ENCODE assay signal across 22 cellular contexts in the genomic region with DNA sequence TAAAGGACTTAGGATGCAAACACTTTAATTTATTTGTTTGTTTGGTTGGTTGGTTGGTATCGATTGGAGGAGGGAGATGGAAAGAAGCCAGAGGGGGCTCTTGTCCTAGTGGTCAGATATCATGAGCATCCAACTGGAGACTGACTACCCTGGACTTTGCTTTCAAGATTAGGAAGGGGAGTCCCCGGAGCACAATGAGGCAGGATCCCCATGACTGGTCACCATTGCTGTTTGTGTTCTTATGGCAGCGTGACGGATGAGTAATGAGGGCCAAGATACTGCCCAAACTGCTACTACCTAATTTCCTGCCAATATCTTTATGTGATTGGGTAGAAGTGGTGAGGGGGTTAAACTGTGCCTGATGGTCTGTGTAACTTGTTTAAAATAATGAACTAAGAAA.
"Had no signal": no experiment of that assay in that cellular context is flagged by ENCODE, and none has a peak within 500 bp of the region (broad histone marks: within the 10 kb centered on the region; RNA-seq: fewer than 3 reads in every experiment).

No MANE protein-coding gene starts in this region.

- H3K9me3 Mint-ChIP-seq: activated CD8-positive, alpha-beta T cell treated with anti-CD3 and anti-CD28 coated beads for 36 hours; activated naive CD8-positive, alpha-beta T cell treated with anti-CD3 and anti-CD28 coated beads, Interleukin-2, amount 10 ng/mL, durations not matched to agents 7 days and 5 days had no signal

- H3K4me1 Mint-ChIP-seq: activated naive CD8-positive, alpha-beta T cell treated with anti-CD3 and anti-CD28 coated beads, Interleukin-2, amount 10 ng/mL, durations not matched to agents 7 days and 5 days had no signal

- H3K36me3 Mint-ChIP-seq: activated naive CD8-positive, alpha-beta T cell treated with anti-CD3 and anti-CD28 coated beads, Interleukin-2, amount 10 ng/mL, durations not matched to agents 7 days and 5 days had no signal

- H3K4me3 Mint-ChIP-seq: activated CD8-positive, alpha-beta T cell treated with anti-CD3 and anti-CD28 coated beads for 36 hours; activated naive CD8-positive, alpha-beta T cell treated with anti-CD3 and anti-CD28 coated beads, Interleukin-2, amount 10 ng/mL, durations not matched to agents 7 days and 5 days had no signal

- DNase-seq: activated CD4-positive, alpha-beta T cell treated with anti-CD3 and anti-CD28 coated beads for 4 hours; activated CD8-positive, alpha-beta memory T cell treated with anti-CD3 and anti-CD28 coated beads, Interleukin-2, amount 50 U/mL, for 48 hours; activated CD8-positive, alpha-beta T cell treated with anti-CD3 and anti-CD28 coated beads for 36 hours; activated naive CD4-positive, alpha-beta T cell treated with anti-CD3 and anti-CD28 coated beads, Interleukin-2, amount 50 U/mL, for 16 hours; activated naive CD8-positive, alpha-beta T cell treated with anti-CD3 and anti-CD28 coated beads, Interleukin-2, amount 10 ng/mL, durations not matched to agents 7 days and 5 days; activated T-cell treated with anti-CD3 and anti-CD28 coated beads, Interleukin-2, amount 50 U/mL, for 1 hour; adrenal gland; anterior cingulate cortex; KG1; NCI-H1048; NCI-H2029; NCI-H2107; NCI-H2171 treated with DMSO at 0.1 percent for 48 hours; NCI-H226; NCI-H510A; NCI-H526 treated with DMSO at 0.1 percent for 48 hours; Right ventricle myocardium superior; SJCRH30; SK-N-SH; T-helper 1 cell; WERI-Rb-1 had no signal

- H3K27ac Mint-ChIP-seq: activated CD8-positive, alpha-beta T cell treated with anti-CD3 and anti-CD28 coated beads for 36 hours; activated naive CD8-positive, alpha-beta T cell treated with anti-CD3 and anti-CD28 coated beads, Interleukin-2, amount 10 ng/mL, durations not matched to agents 7 days and 5 days had no signal

- ATAC-seq: activated CD8-positive, alpha-beta T cell treated with anti-CD3 and anti-CD28 coated beads for 36 hours; Panc1 had no signal
